In the genomic region with DNA sequence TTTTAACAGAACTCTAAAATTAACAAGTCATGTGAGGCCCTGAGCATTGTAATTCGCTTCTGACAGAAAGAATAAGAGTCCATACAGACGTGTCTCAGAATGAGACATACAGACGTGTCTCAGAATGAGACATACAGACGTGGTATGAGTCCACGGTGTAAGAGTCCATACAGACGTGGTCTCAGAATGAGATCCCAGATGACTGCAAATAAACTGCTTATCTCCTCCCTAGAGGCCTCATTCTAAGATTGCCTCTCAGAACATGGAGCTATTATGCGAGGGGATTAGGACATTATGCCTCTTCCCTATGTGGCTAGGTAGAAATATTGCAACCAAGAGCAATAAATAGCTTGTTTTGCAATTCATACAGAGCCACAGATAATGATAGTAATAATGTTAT, we compare ENCODE assay signal across 16 cellular contexts.
DNase-seq lines count a peak whose midpoint lies in the region; ATAC-seq and TF ChIP-seq lines count a peak whose summit lies in the region.
"Had no signal": no experiment of that assay in that cellular context is flagged by ENCODE, and none has a peak within 500 bp of the region (broad histone marks: within the 10 kb centered on the region; RNA-seq: fewer than 3 reads in every experiment).

No MANE protein-coding gene starts in this region.

- H3K4me2 ChIP-seq in smooth muscle cell, result no peak overlapping the region

- no peak overlapping the region for H3K9ac ChIP-seq in smooth muscle cell (ENCODE audit: low read depth)

- H3K4me3 ChIP-seq in smooth muscle cell, result no peak overlapping the region
- H3K4me3 ChIP-seq: dorsolateral prefrontal cortex, esophagus squamous epithelium had no signal

- no peaks in the 10 kb centered on the region for H3F3A ChIP-seq in smooth muscle cell (ENCODE audit: low read depth)

- no peaks in the 10 kb centered on the region for H3K79me2 ChIP-seq in smooth muscle cell (ENCODE audit: low read depth)

- H3K36me3 ChIP-seq in smooth muscle cell (ENCODE audit: low read depth), result no peaks in the 10 kb centered on the region
- H3K36me3 ChIP-seq: esophagus squamous epithelium had no signal

- peaks cover 1% of the 10 kb centered on the region for H3K36me3 Mint-ChIP-seq in activated naive CD8-positive, alpha-beta T cell treated with anti-CD3 and anti-CD28 coated beads, Interleukin-2, amount 50 U/mL, for 24 hours (ENCODE audit: low read depth)
- no peaks in the 10 kb centered on the region for H3K36me3 Mint-ChIP-seq in activated naive CD8-positive, alpha-beta T cell treated with anti-CD3 and anti-CD28 coated beads for 36 hours
- H3K36me3 Mint-ChIP-seq in activated T-helper 1 cell treated with anti-CD3 and anti-CD28 coated beads, Interleukin-12 subunit alpha, Interleukin-12 subunit beta, Interleukin-2, Interleukin-4 antibody, amounts not matched to agents 30 ng/mL and 10 ng/mL and 1 ng/mL, durations not matched to agents 14 hours and 24 hours and 36 hours (ENCODE audit: low read depth), result no peaks in the 10 kb centered on the region
- H3K36me3 Mint-ChIP-seq in chondrocyte (ENCODE audit: low read depth), result peaks cover under 1% of the 10 kb centered on the region
- H3K36me3 Mint-ChIP-seq: activated naive CD4-positive, alpha-beta T cell treated with anti-CD3 and anti-CD28 coated beads, Interleukin-2, amount 50 U/mL, for 24 hours; brain; T-cell had no signal

- H3K9me3 Mint-ChIP-seq in activated naive CD8-positive, alpha-beta T cell treated with anti-CD3 and anti-CD28 coated beads, Interleukin-2, amount 50 U/mL, for 24 hours, result no peaks in the 10 kb centered on the region
- H3K9me3 Mint-ChIP-seq in activated naive CD8-positive, alpha-beta T cell treated with anti-CD3 and anti-CD28 coated beads for 36 hours, result no peaks in the 10 kb centered on the region
- H3K9me3 Mint-ChIP-seq in activated T-helper 1 cell treated with anti-CD3 and anti-CD28 coated beads, Interleukin-12 subunit alpha, Interleukin-12 subunit beta, Interleukin-2, Interleukin-4 antibody, amounts not matched to agents 30 ng/mL and 10 ng/mL and 1 ng/mL, durations not matched to agents 14 hours and 24 hours and 36 hours, result no peaks in the 10 kb centered on the region
- no peaks in the 10 kb centered on the region for H3K9me3 Mint-ChIP-seq in chondrocyte (ENCODE audit: low read depth)
- H3K9me3 Mint-ChIP-seq: brain, neural crest cell, T-cell had no signal

- no peaks in the 10 kb centered on the region for H4K20me1 ChIP-seq in smooth muscle cell (ENCODE audit: low read depth)

- H2AFZ ChIP-seq in smooth muscle cell (ENCODE audit: low read depth), result no peak overlapping the region

- peak; percentile 67 for ATAC-seq in activated naive CD8-positive, alpha-beta T cell treated with anti-CD3 and anti-CD28 coated beads, Interleukin-2, amount 50 U/mL, for 24 hours
- ATAC-seq in HG02571 (IDR thresholded peaks at IDR 0.05; ENCODE audit: unreplicated experiment) (peak; percentile 70), HG03460 (IDR thresholded peaks at IDR 0.05; ENCODE audit: unreplicated experiment) (no peak)

- intact Hi-C loops in activated T-helper 1 cell treated with anti-CD3 and anti-CD28 coated beads, Interleukin-12 subunit alpha, Interleukin-12 subunit beta, Interleukin-2, Interleukin-4 antibody, amounts not matched to agents 30 ng/mL and 10 ng/mL and 1 ng/mL, durations not matched to agents 14 hours and 24 hours and 36 hours (cut with micrococcal nuclease), result no loop called here

- H3K9me3 ChIP-seq in smooth muscle cell (replicated peaks; ENCODE audit: low read depth), result no peaks in the 10 kb centered on the region
- H3K9me3 ChIP-seq: esophagus squamous epithelium had no signal

- H3K4me1 Mint-ChIP-seq in activated naive CD8-positive, alpha-beta T cell treated with anti-CD3 and anti-CD28 coated beads, Interleukin-2, amount 50 U/mL, for 24 hours, result peaks cover 20% of the 10 kb centered on the region
- H3K4me1 Mint-ChIP-seq in activated naive CD8-positive, alpha-beta T cell treated with anti-CD3 and anti-CD28 coated beads for 36 hours, result peaks cover 8% of the 10 kb centered on the region
- H3K4me1 Mint-ChIP-seq in activated T-helper 1 cell treated with anti-CD3 and anti-CD28 coated beads, Interleukin-12 subunit alpha, Interleukin-12 subunit beta, Interleukin-2, Interleukin-4 antibody, amounts not matched to agents 30 ng/mL and 10 ng/mL and 1 ng/mL, durations not matched to agents 14 hours and 24 hours and 36 hours (ENCODE audit: low read depth), result peaks cover 14% of the 10 kb centered on the region
- peaks cover 16% of the 10 kb centered on the region for H3K4me1 Mint-ChIP-seq in chondrocyte (ENCODE audit: low read depth)
- H3K4me1 Mint-ChIP-seq: neural crest cell had no signal

- 43% methylated on average over 7 of the region's 7 CpGs for WGBS in smooth muscle cell (ENCODE audit: low lambda C conversion rate)

- H3K27ac ChIP-seq in smooth muscle cell (ENCODE audit: low read depth), result peak overlapping the region; percentile 28
- H3K27ac ChIP-seq: esophagus squamous epithelium, VCaP had no signal

- H3K4me1 ChIP-seq in smooth muscle cell (ENCODE audit: low read depth), result peaks cover 8% of the 10 kb centered on the region
- H3K4me1 ChIP-seq: esophagus squamous epithelium had no signal

- no peak for DNase-seq in activated naive CD8-positive, alpha-beta T cell treated with anti-CD3 and anti-CD28 coated beads, Interleukin-2, amount 50 U/mL, for 24 hours
- no peak for DNase-seq in activated naive CD8-positive, alpha-beta T cell treated with anti-CD3 and anti-CD28 coated beads for 36 hours
- DNase-seq in NCI-H82 treated with DMSO at 0.1 percent for 48 hours (lab: John Stamatoyannopoulos, UW; ENCODE audit: unreplicated experiment) (peak; percentile 57), smooth muscle cell (lab: John Stamatoyannopoulos, UW; ENCODE audit: unreplicated experiment) (no peak), chondrocyte (ENCODE audit: low spot score) (no peak)
- DNase-seq in activated T-helper 1 cell treated with anti-CD3 and anti-CD28 coated beads, Interleukin-12 subunit alpha, Interleukin-12 subunit beta, Interleukin-2, Interleukin-4 antibody, amounts not matched to agents 30 ng/mL and 10 ng/mL and 1 ng/mL, durations not matched to agents 14 hours and 24 hours and 36 hours (ENCODE audit: low spot score), result no peak
- DNase-seq: esophagus squamous epithelium, NCI-H1417 treated with DMSO at 0.1 percent for 48 hours had no signal

- no peak overlapping the region for H3K4me3 Mint-ChIP-seq in activated naive CD8-positive, alpha-beta T cell treated with anti-CD3 and anti-CD28 coated beads, Interleukin-2, amount 50 U/mL, for 24 hours
- H3K4me3 Mint-ChIP-seq in activated naive CD8-positive, alpha-beta T cell treated with anti-CD3 and anti-CD28 coated beads for 36 hours, result no peak overlapping the region
- no peak overlapping the region for H3K4me3 Mint-ChIP-seq in activated T-helper 1 cell treated with anti-CD3 and anti-CD28 coated beads, Interleukin-12 subunit alpha, Interleukin-12 subunit beta, Interleukin-2, Interleukin-4 antibody, amounts not matched to agents 30 ng/mL and 10 ng/mL and 1 ng/mL, durations not matched to agents 14 hours and 24 hours and 36 hours
- H3K4me3 Mint-ChIP-seq in chondrocyte (ENCODE audit: unreplicated experiment), result no peak overlapping the region
- H3K4me3 Mint-ChIP-seq: activated naive CD4-positive, alpha-beta T cell treated with anti-CD3 and anti-CD28 coated beads, Interleukin-2, amount 50 U/mL, for 24 hours; brain; neural crest cell; T-cell had no signal

- H3K27ac Mint-ChIP-seq in activated naive CD8-positive, alpha-beta T cell treated with anti-CD3 and anti-CD28 coated beads, Interleukin-2, amount 50 U/mL, for 24 hours, result peak overlapping the region; percentile 21
- H3K27ac Mint-ChIP-seq in activated naive CD8-positive, alpha-beta T cell treated with anti-CD3 and anti-CD28 coated beads for 36 hours, result no peak overlapping the region
- no peak overlapping the region for H3K27ac Mint-ChIP-seq in activated T-helper 1 cell treated with anti-CD3 and anti-CD28 coated beads, Interleukin-12 subunit alpha, Interleukin-12 subunit beta, Interleukin-2, Interleukin-4 antibody, amounts not matched to agents 30 ng/mL and 10 ng/mL and 1 ng/mL, durations not matched to agents 14 hours and 24 hours and 36 hours
- no peak overlapping the region for H3K27ac Mint-ChIP-seq in chondrocyte (ENCODE audit: unreplicated experiment)
- H3K27ac Mint-ChIP-seq: activated naive CD4-positive, alpha-beta T cell treated with anti-CD3 and anti-CD28 coated beads, Interleukin-2, amount 50 U/mL, for 24 hours; T-cell had no signal

- H3K27me3 ChIP-seq in smooth muscle cell (ENCODE audit: low read depth), result no peaks in the 10 kb centered on the region
- H3K27me3 ChIP-seq: dorsolateral prefrontal cortex, esophagus squamous epithelium had no signal

- no peaks in the 10 kb centered on the region for H3K27me3 Mint-ChIP-seq in activated naive CD8-positive, alpha-beta T cell treated with anti-CD3 and anti-CD28 coated beads, Interleukin-2, amount 50 U/mL, for 24 hours
- H3K27me3 Mint-ChIP-seq in activated naive CD8-positive, alpha-beta T cell treated with anti-CD3 and anti-CD28 coated beads for 36 hours, result no peaks in the 10 kb centered on the region
- H3K27me3 Mint-ChIP-seq in activated T-helper 1 cell treated with anti-CD3 and anti-CD28 coated beads, Interleukin-12 subunit alpha, Interleukin-12 subunit beta, Interleukin-2, Interleukin-4 antibody, amounts not matched to agents 30 ng/mL and 10 ng/mL and 1 ng/mL, durations not matched to agents 14 hours and 24 hours and 36 hours (ENCODE audit: insufficient read depth), result no peaks in the 10 kb centered on the region
- H3K27me3 Mint-ChIP-seq in chondrocyte (ENCODE audit: low read depth), result peaks cover 4% of the 10 kb centered on the region
- H3K27me3 Mint-ChIP-seq: activated naive CD4-positive, alpha-beta T cell treated with anti-CD3 and anti-CD28 coated beads, Interleukin-2, amount 50 U/mL, for 24 hours; brain; T-cell had no signal

- TF ChIP-seq CTCF in smooth muscle cell (IDR thresholded peaks at IDR 0.05; ENCODE audit: borderline replicate concordance, insufficient read depth, poor library complexity, severe bottlenecking) (no peak), chondrocyte (IDR thresholded peaks at IDR 0.05) (no peak)
